8 cellular contexts compared by ENCODE assay signal in the genomic region with DNA sequence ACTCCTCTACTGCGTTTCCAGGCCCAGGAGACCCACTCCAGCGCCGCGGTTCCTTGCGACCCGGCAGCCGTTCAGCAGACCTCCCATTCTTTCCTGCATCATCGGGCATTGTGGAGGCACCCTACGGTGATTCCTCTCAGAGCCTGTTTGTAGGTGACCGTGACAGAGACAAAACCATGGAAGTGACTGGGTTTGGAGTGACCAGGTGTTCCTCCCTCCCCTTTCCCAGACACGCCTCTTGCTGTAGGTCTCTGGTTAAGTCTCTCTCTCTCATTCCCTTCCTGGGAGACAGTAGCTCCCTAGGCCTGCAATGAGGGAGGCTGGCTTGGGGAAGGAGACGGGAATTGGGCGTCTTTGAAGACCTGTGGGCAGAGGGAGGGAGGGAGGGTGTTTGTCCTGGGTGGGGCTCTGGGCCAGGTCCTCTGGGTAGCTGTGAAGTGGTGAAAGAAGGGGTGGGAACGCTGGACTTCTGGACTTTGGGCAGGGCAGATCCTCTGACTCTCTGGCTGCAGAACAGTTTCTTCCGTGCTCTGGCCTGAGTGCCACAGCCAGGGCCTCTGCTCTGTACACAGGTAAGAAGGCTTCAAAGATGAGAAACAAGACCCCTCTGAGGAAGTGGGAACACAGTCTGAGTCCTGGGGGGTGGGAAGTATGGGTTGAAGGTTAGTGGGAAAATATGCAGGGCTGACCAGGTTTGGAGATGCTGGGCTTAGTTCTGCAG. TPM values are rescaled to one million over a fixed set of nuclear protein-coding genes. Genes with fewer than 3 reads are reported as not detected.
DNase-seq lines count a peak whose midpoint lies in the region; ATAC-seq, FAIRE-seq and TF ChIP-seq lines count a peak whose summit lies in the region.

No MANE protein-coding gene starts in this region.

- peaks cover 29% of the 10 kb centered on the region for H3K36me3 Mint-ChIP-seq in activated T-cell treated with anti-CD3 and anti-CD28 coated beads, Interleukin-2, amount 50 U/mL, for 4 hours (ENCODE audit: insufficient read depth)
- H3K36me3 Mint-ChIP-seq in T-cell: peaks cover 33% of the 10 kb centered on the region

- POLR2A ChIA-PET in T-cell (lab: Charles Lee): interaction anchor here in 1 of 2 donors (0.5 kb wide), 1 partner anchor 84 kb away, joined by 3 read pairs; no protein-coding TSS in a partner anchor

- TF ChIP-seq CTCF in fibroblast of villous mesenchyme (IDR thresholded peaks at IDR 0.05; ENCODE audit: insufficient read depth, low read depth, low read length) (no peak), pancreas (IDR thresholded peaks at IDR 0.05) (no peak)

- peak overlapping the region; percentile 91 to 94 (median 94) for H3K27ac ChIP-seq in pancreas

- no peak for DNase-seq in activated T-cell treated with anti-CD3 and anti-CD28 coated beads, Interleukin-2, amount 50 U/mL, for 4 hours
- no peak for DNase-seq in activated T-cell treated with anti-CD3 and anti-CD28 coated beads, Interleukin-2, amount 50 U/mL, for 1 hour
- no peak for DNase-seq in T-cell
- DNase-seq in fibroblast of villous mesenchyme (ENCODE audit: low read depth): peak; percentile 16
- peak; percentile 59 to 72 (median 70) for DNase-seq in pancreas
- DNase-seq in NCI-H1092 (lab: John Stamatoyannopoulos, UW): no peak

- H3K4me3 ChIP-seq in fibroblast of villous mesenchyme (ENCODE audit: low read depth, low read length): peak overlapping the region; percentile 99
- H3K4me3 ChIP-seq in pancreas: peak overlapping the region; percentile 35 to 88 (median 72)

- CTCF ChIA-PET in T-cell (lab: Charles Lee): interaction anchor here (0.5 to 1.0 kb wide), 3 partner anchors 76 to 314 kb away, joined by 3 read pairs; a partner anchor contains a TSS

- H3K9me3 Mint-ChIP-seq in activated T-cell treated with anti-CD3 and anti-CD28 coated beads, Interleukin-2, amount 50 U/mL, for 4 hours: no peaks in the 10 kb centered on the region
- no peaks in the 10 kb centered on the region for H3K9me3 Mint-ChIP-seq in T-cell

- peaks cover 23 to 24% (median 24%) of the 10 kb centered on the region in 3 donors for H3K4me1 ChIP-seq in pancreas

- ATAC-seq in activated T-cell treated with anti-CD3 and anti-CD28 coated beads, Interleukin-2, amount 50 U/mL, for 4 hours: no peak
- no peak for ATAC-seq in T-cell (replicated peaks in 1 of 4)
- peak; percentile 71 to 80 (median 78) for ATAC-seq in pancreas
- ATAC-seq in GM18505 (IDR thresholded peaks at IDR 0.05; ENCODE audit: unreplicated experiment): no peak
- ATAC-seq in HG02678 (IDR thresholded peaks at IDR 0.05; ENCODE audit: unreplicated experiment): no peak

- intact Hi-C loops in pancreas (cut with DNase I): no loop called here

- no peak for FAIRE-seq in pancreas (lab: Jason Lieb, UNC)

- H3K27ac Mint-ChIP-seq in T-cell: peak overlapping the region; percentile 97 to 100

- no peaks in the 10 kb centered on the region for H3K27me3 Mint-ChIP-seq in activated T-cell treated with anti-CD3 and anti-CD28 coated beads, Interleukin-2, amount 50 U/mL, for 4 hours (ENCODE audit: low read depth)
- H3K27me3 Mint-ChIP-seq in T-cell: no peaks in the 10 kb centered on the region

- TF ChIP-seq POLR2A in GM18505 (IDR thresholded peaks at IDR 0.05; ENCODE audit: borderline replicate concordance, extremely low read depth, insufficient read depth, insufficient read length): no peak

- 3 to 4% methylated on average over 14 to 15 of the region's 15 CpGs for WGBS in pancreas, 2 donors

- H3K4me3 Mint-ChIP-seq in activated T-cell treated with anti-CD3 and anti-CD28 coated beads, Interleukin-2, amount 50 U/mL, for 4 hours: peak overlapping the region; percentile 87
- H3K4me3 Mint-ChIP-seq in T-cell: peak overlapping the region; percentile 93 to 96 (median 94)

- peaks cover 32% of the 10 kb centered on the region for H3K4me1 Mint-ChIP-seq in activated T-cell treated with anti-CD3 and anti-CD28 coated beads, Interleukin-2, amount 50 U/mL, for 4 hours (ENCODE audit: low read depth)
- peaks cover 40 to 48% (median 45%) of the 10 kb centered on the region in 3 donors for H3K4me1 Mint-ChIP-seq in T-cell

- no peaks in the 10 kb centered on the region for H3K9me3 ChIP-seq in pancreas

- H3K36me3 ChIP-seq in pancreas: peaks cover 0 to 9% (median 0%) of the 10 kb centered on the region in 3 donors

- no peaks in the 10 kb centered on the region for H3K27me3 ChIP-seq in pancreas

RNA-seq across cellular contexts. Expression of a gene that starts 0.8 kb away (rescaled TPM):
- 1 to 10 TPM; 5.4 to 9.1 (median 7.4) TPM for total RNA-seq in activated T-cell treated with anti-CD3 and anti-CD28 coated beads, Interleukin-2, amount 50 U/mL, for 4 hours
- total RNA-seq in T-cell: 10 to 100 TPM; 37.8 to 48.5 (median 45.5) TPM
- total RNA-seq in fibroblast of villous mesenchyme: 16.0 and 16.1 TPM in 2 replicates
- 10 to 100 TPM; 11.3 to 24.2 (median 15.4) TPM for total RNA-seq in pancreas
- polyA plus RNA-seq in pancreas: 10 to 100 TPM; 33.0 to 46.1 TPM

RNA-seq across cellular contexts. Expression of a gene that starts 1.0 kb away (rescaled TPM):
- 100 to 1,000 TPM in 2 of 3 donors, 10 to 100 TPM in 1; 93.3 to 120 (median 115) TPM for total RNA-seq in activated T-cell treated with anti-CD3 and anti-CD28 coated beads, Interleukin-2, amount 50 U/mL, for 4 hours
- 10 to 100 TPM; 34.8 to 66.3 (median 52.0) TPM for total RNA-seq in T-cell
- total RNA-seq in fibroblast of villous mesenchyme: 20.7 and 23.8 TPM in 2 replicates
- 10 to 100 TPM; 19.9 to 31.6 (median 25.7) TPM for total RNA-seq in pancreas
- polyA plus RNA-seq in pancreas: 10 to 100 TPM; 55.2 to 65.8 TPM

RNA-seq across cellular contexts. Expression of a gene that starts 6.5 kb away (rescaled TPM):
- total RNA-seq in activated T-cell treated with anti-CD3 and anti-CD28 coated beads, Interleukin-2, amount 50 U/mL, for 4 hours: 10 to 100 TPM; 13.2 to 15.0 (median 13.3) TPM
- total RNA-seq in T-cell (10 to 100 TPM in 3 of 5 donors, 1 to 10 TPM in 2; 6.9 to 15.9 (median 11.6) TPM), fibroblast of villous mesenchyme (46.1 and 54.8 TPM in 2 replicates), pancreas (10 to 100 TPM in 4 of 6 donors, 1 to 10 TPM in 2; 8.6 to 21.4 (median 12.2) TPM)
- polyA plus RNA-seq in pancreas: 10 to 100 TPM; 17.1 to 20.4 TPM

RNA-seq across cellular contexts. Expression of a gene that starts 15.9 kb away (rescaled TPM):
- total RNA-seq in activated T-cell treated with anti-CD3 and anti-CD28 coated beads, Interleukin-2, amount 50 U/mL, for 4 hours: 1 to 10 TPM; 1.3 to 4.3 (median 1.9) TPM
- total RNA-seq in T-cell (10 to 100 TPM in 2 of 5 donors, 1 to 10 TPM in 2, under 1 TPM in 1; 0.56 to 11.3 (median 1.6) TPM), fibroblast of villous mesenchyme (191 and 199 TPM in 2 replicates), pancreas (10 to 100 TPM in 5 of 6 donors, 1 to 10 TPM in 1; 9.8 to 44.2 (median 15.8) TPM)
- polyA plus RNA-seq in pancreas: 10 to 100 TPM; 21.7 to 33.1 TPM

RNA-seq across cellular contexts. Expression of a gene that starts 38.8 kb away (rescaled TPM):
- total RNA-seq in activated T-cell treated with anti-CD3 and anti-CD28 coated beads, Interleukin-2, amount 50 U/mL, for 4 hours: 100 to 1,000 TPM in 2 of 3 donors, 10 to 100 TPM in 1; 98.1 to 103 (median 100) TPM
- total RNA-seq in T-cell (10 to 100 TPM; 27.3 to 51.2 (median 47.3) TPM), fibroblast of villous mesenchyme (114 and 125 TPM in 2 replicates), pancreas (10 to 100 TPM; 13.2 to 27.1 (median 22.3) TPM)
- 10 to 100 TPM; 21.2 to 32.9 TPM for polyA plus RNA-seq in pancreas

Comparison
In these comparisons a context has a peak if more than half of its experiments do, and no peak if none do; other contexts are left out.
1. ATAC-seq: peak in pancreas (4 of 4); none in activated T-cell treated with anti-CD3 and anti-CD28 coated beads, Interleukin-2, amount 50 U/mL, for 4 hours (0 of 2), T-cell (0 of 4), GM18505 (single experiment) and HG02678 (single experiment).
2. DNase-seq: peak in fibroblast of villous mesenchyme (single experiment) and pancreas (6 of 6); none in activated T-cell treated with anti-CD3 and anti-CD28 coated beads, Interleukin-2, amount 50 U/mL, for 4 hours (single experiment), activated T-cell treated with anti-CD3 and anti-CD28 coated beads, Interleukin-2, amount 50 U/mL, for 1 hour (single experiment), T-cell (0 of 34) and NCI-H1092 (single experiment).